In genomic region chr10:44958196-44958896, GRCh38 we compare ENCODE assay signal across 8 cellular contexts. TPM values are rescaled to one million over a fixed set of nuclear protein-coding genes. Genes with fewer than 3 reads are reported as not detected.
A peak's percentile ranks its signal among the peaks of the same experiment; 100 is the strongest.
DNase-seq lines count a peak whose midpoint lies in the region; ATAC-seq and TF ChIP-seq lines count a peak whose summit lies in the region.

No MANE protein-coding gene starts in this region.

- CTCF ChIA-PET in RWPE1 (lab: Yijun Ruan, JAX), result interaction anchor here (1.2 kb wide), 1 partner anchor 17 kb away, joined by 4 read pairs; no protein-coding TSS in a partner anchor

- DNase-seq in GM12865 (ENCODE audit: low read depth), result no peak
- peak; percentile 14 for DNase-seq in RWPE1 (ENCODE audit: low spot score)
- DNase-seq in esophagus squamous epithelium (lab: John Stamatoyannopoulos, UW), result no peak
- no peak for DNase-seq in germinal center (ENCODE audit: low spot score)

- TF ChIP-seq POLR2A in esophagus squamous epithelium (IDR thresholded peaks at IDR 0.05), result no peak

- H3K36me3 ChIP-seq in esophagus squamous epithelium (peaks cover 0 to 8% (median 0%) of the 10 kb centered on the region in 3 donors), neuron (ENCODE audit: insufficient read depth, low read length) (peaks cover 13% of the 10 kb centered on the region)

- intact Hi-C loops in esophagus squamous epithelium (cut with DNase I), result no loop called here

- H3K27ac ChIP-seq in RWPE1, result no peak overlapping the region
- peak overlapping the region; percentile 74 to 93 (median 92) for H3K27ac ChIP-seq in esophagus squamous epithelium

- H3K4me3 ChIP-seq in GM12865 (ENCODE audit: low read depth, low read length), result peak overlapping the region; percentile 83
- H3K4me3 ChIP-seq in esophagus squamous epithelium, result peak overlapping the region; percentile 53 to 90 (median 77)
- H3K4me3 ChIP-seq in neuron (ENCODE audit: low read length), result peak overlapping the region; percentile 70

- WGBS in esophagus squamous epithelium, 2 donors, result 18 to 30% methylated on average over 5 of the region's 5 CpGs

- ATAC-seq in GM18868 (IDR thresholded peaks at IDR 0.05; ENCODE audit: unreplicated experiment) (no peak), HG02870 (IDR thresholded peaks at IDR 0.05; ENCODE audit: unreplicated experiment) (no peak), HG03045 (IDR thresholded peaks at IDR 0.05; ENCODE audit: unreplicated experiment) (no peak)

- H3K4me1 ChIP-seq in esophagus squamous epithelium, result peaks cover 7 to 58% (median 36%) of the 10 kb centered on the region in 3 donors
- peaks cover 47% of the 10 kb centered on the region for H3K4me1 ChIP-seq in neuron (ENCODE audit: insufficient read depth, low read length)

- TF ChIP-seq CTCF in GM12865 (IDR thresholded peaks at IDR 0.05; ENCODE audit: insufficient read depth, low read depth, low read length, missing control alignments) (no peak), RWPE1 (conservative IDR thresholded peaks at IDR 0.05; ENCODE audit: low read depth) (no peak), esophagus squamous epithelium (IDR thresholded peaks at IDR 0.05) (no peak)

- H3K27me3 ChIP-seq in esophagus squamous epithelium, result no peaks in the 10 kb centered on the region
- H3K27me3 ChIP-seq in neuron (ENCODE audit: insufficient read depth, low read length), result no peaks in the 10 kb centered on the region

- no peaks in the 10 kb centered on the region for H3K9me3 ChIP-seq in esophagus squamous epithelium
- no peaks in the 10 kb centered on the region for H3K9me3 ChIP-seq in neuron (ENCODE audit: low read length)

- no peak overlapping the region for H2AFZ ChIP-seq in neuron (ENCODE audit: low read depth, low read length)

- POLR2A ChIA-PET in RWPE1 (lab: Yijun Ruan, JAX; ENCODE audit: low non-redundant PET), result interaction anchor here (0.5 kb wide), 1 partner anchor 48 kb away, joined by 5 read pairs; no protein-coding TSS in a partner anchor

RNA-seq across cellular contexts. Expression of gene RASSF4, which starts 1.3 kb away (rescaled TPM):
- total RNA-seq in esophagus squamous epithelium, result 10 to 100 TPM in 1 of 4 donors, 1 to 10 TPM in 3; 1.7 to 22.5 (median 7.4) TPM

RNA-seq across cellular contexts. Expression of gene DEPP1, which starts 20.3 kb away (rescaled TPM):
- total RNA-seq in esophagus squamous epithelium, result 100 to 1,000 TPM in 1 of 4 donors, 10 to 100 TPM in 1, 1 to 10 TPM in 2; 2.5 to 116 (median 27.5) TPM

RNA-seq across cellular contexts. Expression of gene ZNF22, which starts 42.4 kb away (rescaled TPM):
- 10 to 100 TPM in 2 of 4 donors, 1 to 10 TPM in 2; 3.6 to 14.5 (median 8.0) TPM for total RNA-seq in esophagus squamous epithelium

RNA-seq across cellular contexts. Expression of gene TMEM72, which starts 47.2 kb away (rescaled TPM):
- total RNA-seq in esophagus squamous epithelium, result not detected
